In genomic region chr15:90019611-90020010, GRCh38 we compare ENCODE assay signal across 16 cellular contexts. TPM values are rescaled to one million over a fixed set of nuclear protein-coding genes. Genes with fewer than 3 reads are reported as not detected.
DNase-seq lines count a peak whose midpoint lies in the region; ATAC-seq, FAIRE-seq and TF ChIP-seq lines count a peak whose summit lies in the region.
"Had no signal": no experiment of that assay in that cellular context is flagged by ENCODE, and none has a peak within 500 bp of the region (broad histone marks: within the 10 kb centered on the region; RNA-seq: fewer than 3 reads in every experiment).

No MANE protein-coding gene starts in this region.

- H2AFZ ChIP-seq in GM12878 (ENCODE audit: control insufficient read depth, low read depth, low read length) = no peak overlapping the region
- H2AFZ ChIP-seq: GM23248 had no signal

- no peaks in the 10 kb centered on the region; a peak in 2 of 4 replicates for H3K36me3 ChIP-seq in GM12878 (ENCODE audit: control insufficient read depth in 2 of 2, insufficient read depth in 2 of 2, low read length in 1 of 2)
- no peaks in the 10 kb centered on the region for H3K36me3 ChIP-seq in left lung

- ATAC-seq in GM12878 (no peak), left lung (no peak), GM21723 (IDR thresholded peaks at IDR 0.05; ENCODE audit: unreplicated experiment) (no peak)
- ATAC-seq in stimulated activated memory B cell treated with anti-CD40 and anti-IgM and Interleukin-4, amounts not matched to agents 10 μg/mL and 1 μg/mL and 100 μg/mL, for 72 hours = no peak
- ATAC-seq: activated naive CD4-positive, alpha-beta T cell treated with anti-CD3 and anti-CD28 coated beads, Interleukin-2, amount 50 U/mL, for 72 hours had no signal

- peaks cover 5% of the 10 kb centered on the region for H3K36me3 Mint-ChIP-seq in stimulated activated memory B cell treated with anti-CD40 and anti-IgM and Interleukin-4, amounts not matched to agents 10 μg/mL and 1 μg/mL and 100 μg/mL, for 72 hours
- H3K36me3 Mint-ChIP-seq: natural killer cell had no signal

- H3K4me1 ChIP-seq in GM12878 (ENCODE audit: control insufficient read depth, insufficient read depth, low read length) (peaks cover 22% of the 10 kb centered on the region), left lung (peaks cover 0 to 97% of the 10 kb centered on the region in 2 donors)

- no peaks in the 10 kb centered on the region for H3K27me3 Mint-ChIP-seq in stimulated activated memory B cell treated with anti-CD40 and anti-IgM and Interleukin-4, amounts not matched to agents 10 μg/mL and 1 μg/mL and 100 μg/mL, for 72 hours

- peak overlapping the region; percentile 50; the same call in 1 of the 2 replicates for H3K4me2 ChIP-seq in GM12878 (ENCODE audit: control insufficient read depth, insufficient read depth)

- intact Hi-C loops in GM12878 (cut with micrococcal nuclease; ENCODE audit: unreplicated experiment) (no loop called here), left lung (cut with DNase I) (no loop called here)

- TF ChIP-seq CTCF in HL-60 (IDR thresholded peaks at IDR 0.05; ENCODE audit: insufficient read depth, low read length) (no peak), GM12878 (IDR thresholded peaks at IDR 0.05 in 2 of 3, conservative IDR thresholded peaks at IDR 0.05 in 1 of 3; ENCODE audit: control insufficient read depth in 2 of 3, extremely low read depth in 1 of 3, insufficient read depth in 1 of 3, low read depth in 3 of 3, low read length in 3 of 3) (no peak), left lung (IDR thresholded peaks at IDR 0.05) (no peak)

- H3K4me1 Mint-ChIP-seq in stimulated activated memory B cell treated with anti-CD40 and anti-IgM and Interleukin-4, amounts not matched to agents 10 μg/mL and 1 μg/mL and 100 μg/mL, for 72 hours = peaks cover 45% of the 10 kb centered on the region

- TF ChIP-seq EP300 in GM12878 (IDR thresholded peaks at IDR 0.05; ENCODE audit: borderline replicate concordance in 1 of 2, control insufficient read depth in 1 of 2, low read depth in 2 of 2, low read length in 2 of 2) = no peak

- H3K27me3 ChIP-seq in HL-60 (ENCODE audit: insufficient read depth, poor library complexity, severe bottlenecking) (no peaks in the 10 kb centered on the region), GM12878 (replicated peaks in 1 of 2; ENCODE audit: control insufficient read depth in 2 of 2, insufficient read depth in 2 of 2, low read length in 1 of 2) (no peaks in the 10 kb centered on the region), left lung (no peaks in the 10 kb centered on the region)

- H3K9me3 Mint-ChIP-seq in stimulated activated memory B cell treated with anti-CD40 and anti-IgM and Interleukin-4, amounts not matched to agents 10 μg/mL and 1 μg/mL and 100 μg/mL, for 72 hours = no peaks in the 10 kb centered on the region
- H3K9me3 Mint-ChIP-seq: activated naive CD4-positive, alpha-beta T cell treated with anti-CD3 and anti-CD28 coated beads, Interleukin-2, amount 50 U/mL, for 72 hours; natural killer cell; T-helper 1 cell treated with Interleukin-12 subunit alpha and Interleukin-12 subunit beta and Interleukin-4 antibody, amounts not matched to agents 30 μg/mL and 1 μg/mL, for 36 hours had no signal

- peak overlapping the region; percentile 17; the same call in 1 of the 2 replicates for H3K9ac ChIP-seq in GM12878 (ENCODE audit: control insufficient read depth, insufficient read depth, low read length)
- H3K9ac ChIP-seq: GM23248 had no signal

- POLR2A ChIA-PET in GM12878 (lab: Charles Lee) = no interaction called here

- no TSS peak for BruUV-seq in GM12878 (replicated peaks; lab: Mats Ljungman, UMichigan)

- H3K9me3 ChIP-seq in GM12878 (replicated peaks; ENCODE audit: control insufficient read depth, insufficient read depth, low read length) = no peaks in the 10 kb centered on the region
- no peaks in the 10 kb centered on the region for H3K9me3 ChIP-seq in left lung

- peak overlapping the region; percentile 38 for H3K27ac Mint-ChIP-seq in stimulated activated memory B cell treated with anti-CD40 and anti-IgM and Interleukin-4, amounts not matched to agents 10 μg/mL and 1 μg/mL and 100 μg/mL, for 72 hours
- H3K27ac Mint-ChIP-seq: activated naive CD4-positive, alpha-beta T cell treated with anti-CD3 and anti-CD28 coated beads, Interleukin-2, amount 50 U/mL, for 72 hours; T-helper 1 cell treated with Interleukin-12 subunit alpha and Interleukin-12 subunit beta and Interleukin-4 antibody, amounts not matched to agents 30 μg/mL and 1 μg/mL, for 36 hours had no signal

- DNase-seq in HL-60 (ENCODE audit: low read depth in 1 of 2, low spot score in 1 of 2) (no peak), GM12878 (ENCODE audit: low read depth, low spot score) (no peak), left lung (peak in 1 of 2 donors; percentile 18), ACHN (no peak), NCI-H1092 (lab: John Stamatoyannopoulos, UW) (no peak), midbrain (lab: John Stamatoyannopoulos, UW) (no peak)
- DNase-seq: DMS53, GM23248, natural killer cell, NCI-H1694, NCI-H345 had no signal

- in situ Hi-C loops in GM12878 (cut with MboI) (no loop called here), ACHN (cut with HindIII; ENCODE audit: low pct_ligation_motif_present, low pct_unique_long_range_greater_than_20kb, low sequenced_read_pairs) (no loop called here)

- H3K79me2 ChIP-seq in GM12878 (ENCODE audit: control insufficient read depth, insufficient read depth, low read length) = peaks cover 56% of the 10 kb centered on the region

- RAD21 ChIA-PET in GM12878 (lab: Charles Lee; ENCODE audit: unreplicated experiment) = no interaction called here

- CTCF ChIA-PET in GM12878 (lab: Yijun Ruan, JAX) = interaction anchor here (0.5 to 1.6 kb wide), 3 partner anchors 45 to 140 kb away, joined by 3 to 4 read pairs (median 3); no protein-coding TSS in a partner anchor

- no peak for FAIRE-seq in GM12878 (lab: Jason Lieb, UNC)
- FAIRE-seq: keratinocyte had no signal

- TF ChIP-seq RAD21 in GM12878 (IDR thresholded peaks at IDR 0.05; ENCODE audit: insufficient read depth, low read depth, low read length) = no peak

- TF ChIP-seq POLR2A in GM12878 (IDR thresholded peaks at IDR 0.05; ENCODE audit: low read depth, low read length) = no peak

- no peak overlapping the region for H3K4me3 Mint-ChIP-seq in stimulated activated memory B cell treated with anti-CD40 and anti-IgM and Interleukin-4, amounts not matched to agents 10 μg/mL and 1 μg/mL and 100 μg/mL, for 72 hours
- H3K4me3 Mint-ChIP-seq: natural killer cell; T-helper 1 cell treated with Interleukin-12 subunit alpha and Interleukin-12 subunit beta and Interleukin-4 antibody, amounts not matched to agents 30 μg/mL and 1 μg/mL, for 36 hours had no signal

- no peaks in the 10 kb centered on the region for H4K20me1 ChIP-seq in GM12878 (ENCODE audit: control insufficient read depth, insufficient read depth)

- H3K27ac ChIP-seq in HL-60 (replicated peaks) = peak overlapping the region; percentile 77
- H3K27ac ChIP-seq in GM12878 (ENCODE audit: control insufficient read depth, insufficient read depth) = 0 out of 2 replicates have a peak overlapping the region, but pooled peaks have one; percentile 37
- H3K27ac ChIP-seq in left lung = peak overlapping the region; percentile 64 to 93
- H3K27ac ChIP-seq: GM23248 had no signal

- WGBS in GM12878 (ENCODE audit: insufficient coverage, insufficient replicate concordance, low lambda C conversion rate, missing lambda C conversion rate) = 90% methylated on average over 8 of the region's 8 CpGs

- SMC1A ChIA-PET in GM12878 (lab: Charles Lee; ENCODE audit: uncharacterized antibody, unreplicated experiment) = interaction anchor here (0.7 to 20.0 kb wide), 2 partner anchors 11 to 81 kb away, joined by 3 to 224 read pairs; no protein-coding TSS in a partner anchor

- no peak overlapping the region for H3K4me3 ChIP-seq in HL-60 (replicated peaks; ENCODE audit: insufficient read depth, low read length)
- H3K4me3 ChIP-seq in GM12878 = 0 out of 2 replicates have a peak overlapping the region, but pooled peaks have one; percentile 29
- H3K4me3 ChIP-seq in left lung = no peak overlapping the region
- H3K4me3 ChIP-seq: GM23248 had no signal

TF ChIP-seq in GM12878, 131 proteins besides CTCF, POLR2A, EP300 and RAD21 (continues in another document):
- TF ChIP-seq GATAD2B (conservative IDR thresholded peaks at IDR 0.05; ENCODE audit: low read depth) = no peak
- TF ChIP-seq RB1 (IDR thresholded peaks at IDR 0.05; ENCODE audit: borderline replicate concordance) = no peak
- TF ChIP-seq SUPT20H (IDR thresholded peaks at IDR 0.05; ENCODE audit: borderline replicate concordance, control insufficient read depth, low read depth, low read length) = no peak
- TF ChIP-seq, protein P1, sequence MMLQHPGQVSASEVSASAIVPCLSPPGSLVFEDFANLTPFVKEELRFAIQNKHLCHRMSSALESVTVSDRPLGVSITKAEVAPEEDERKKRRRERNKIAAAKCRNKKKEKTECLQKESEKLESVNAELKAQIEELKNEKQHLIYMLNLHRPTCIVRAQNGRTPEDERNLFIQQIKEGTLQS (IDR thresholded peaks at IDR 0.05; ENCODE audit: borderline replicate concordance, extremely low read depth, low read depth, low read length) = no peak
- TF ChIP-seq SREBF2 (IDR thresholded peaks at IDR 0.05; ENCODE audit: low read length) = no peak
- TF ChIP-seq RUNX3 (IDR thresholded peaks at IDR 0.05; ENCODE audit: low read length) = no peak
- TF ChIP-seq POU2F2 (IDR thresholded peaks at IDR 0.05; ENCODE audit: borderline replicate concordance, low read depth, low read length) = no peak
- no peak for TF ChIP-seq ZNF622 (IDR thresholded peaks at IDR 0.05)
- no peak for TF ChIP-seq WRNIP1 (IDR thresholded peaks at IDR 0.05; ENCODE audit: borderline replicate concordance, low read depth, low read length)
- no peak for TF ChIP-seq SMAD5 (IDR thresholded peaks at IDR 0.05; ENCODE audit: low read depth)

RNA-seq across cellular contexts. Expression of gene ZNF710, which starts 18.5 kb away (rescaled TPM):
- total RNA-seq in GM12878 (2013; cell fraction: nucleolus; rRNA removed) = 34.7 and 37.4 TPM in 2 replicates
- total RNA-seq in GM12878 (2014; rRNA removed) (17.3 and 23.0 TPM in 2 replicates), GM12878 (2014; rRNA removed; fragmentation: Illumina TruSeq; extraction: Trizol) (11.3 and 13.7 TPM in 2 replicates), GM12878 (2021) (31.5 and 43.5 TPM in 2 replicates), left lung (10 to 100 TPM; 46.2 to 53.7 TPM)
- 3.8 TPM for polyA plus RNA-seq in GM12878 (2011; ENCODE audit: low read depth)
- polyA plus RNA-seq in GM12878 (2011; rRNA removed) (4.0 and 6.6 TPM in 2 replicates), GM12878 (2014; fragmentation: Illumina TruSeq; extraction: Trizol) (3.6 and 13.1 TPM in 2 replicates), GM12878 (2014; fragmentation: Nextera tagmentation; extraction: Ambion mirVana) (1 to 10 TPM; 1.4 to 4.5 TPM), GM12878 (2014; rRNA removed) (13.5 and 16.7 TPM in 2 replicates), GM12878 (2016; fragmentation: Nextera tagmentation; extraction: Ambion mirVana) (1 to 10 TPM; 4.1 to 5.1 TPM)
- polyA plus RNA-seq in GM12878 (2011; cell fraction: cytosol; rRNA removed) = 9.5 and 10.0 TPM in 2 replicates
- 11.6 and 18.2 TPM in 2 replicates for polyA plus RNA-seq in GM12878 (2011; cell fraction: nucleus; rRNA removed)
- 7.9 and 10.4 TPM in 2 replicates for polyA plus RNA-seq in GM12878 (2012)
- polyA minus RNA-seq in GM12878 (2011; rRNA and poly(A)+ RNA removed) = 11.6 and 19.6 TPM in 2 replicates
- 14.3 and 15.8 TPM in 2 replicates for polyA minus RNA-seq in GM12878 (2011; cell fraction: cytosol; rRNA and poly(A)+ RNA removed)
- polyA minus RNA-seq in GM12878 (2011; cell fraction: nucleus; rRNA and poly(A)+ RNA removed) = 5.4 and 10.0 TPM in 2 replicates
